In genomic region chr9:91419222-91420191, GRCh38 we compare ENCODE assay signal across 1 cellular context.
TF ChIP-seq lines count a peak whose summit lies in the region.

No MANE protein-coding gene starts in this region.

TF ChIP-seq in K562, 482 proteins besides CTCF, POLR2A, EP300 and RAD21 (continued from another document and continues in another):
- TF ChIP-seq EGR1 (conservative IDR thresholded peaks at IDR 0.05), result no peak
- 0 out of 2 replicates have a peak, but pooled peaks have one; percentile 24 for TF ChIP-seq MITF (IDR thresholded peaks at IDR 0.05)
- TF ChIP-seq HCFC1 (IDR thresholded peaks at IDR 0.05; ENCODE audit: low read depth, low read length), result no peak
- TF ChIP-seq KAT7 (CRISPR knock-in tag; IDR thresholded peaks at IDR 0.05; ENCODE audit: borderline replicate concordance), result 0 out of 2 replicates have a peak, but pooled peaks have one; percentile 42
- no peak for TF ChIP-seq ELK1 (CRISPR knock-in tag; IDR thresholded peaks at IDR 0.05)
- TF ChIP-seq KAT8 (IDR thresholded peaks at IDR 0.05; ENCODE audit: low read depth), result no peak
- no peak for TF ChIP-seq ZNF354B (CRISPR knock-in tag; IDR thresholded peaks at IDR 0.05)
- no peak for TF ChIP-seq HDAC3 (IDR thresholded peaks at IDR 0.05; ENCODE audit: borderline replicate concordance, partially characterized antibody)
- TF ChIP-seq RNF2 (IDR thresholded peaks at IDR 0.05), result peak; percentile 53; the same call in 1 of the 2 replicates
- no peak for TF ChIP-seq POLR2AphosphoS5 (IDR thresholded peaks at IDR 0.05; ENCODE audit: control insufficient read depth, insufficient read depth, low read depth, low read length)
- no peak for TF ChIP-seq RFX7 (CRISPR knock-in tag; IDR thresholded peaks at IDR 0.05)
- no peak for TF ChIP-seq BCLAF1 (IDR thresholded peaks at IDR 0.05; ENCODE audit: borderline replicate concordance in 1 of 2, control insufficient read depth in 1 of 2, low read depth in 2 of 2, low read length in 1 of 2)
- no peak for TF ChIP-seq ZNF24 (IDR thresholded peaks at IDR 0.05)
- TF ChIP-seq ZNF280A (IDR thresholded peaks at IDR 0.05; ENCODE audit: low read depth, partially characterized antibody), result no peak
- no peak for TF ChIP-seq USF1 (CRISPR knock-in tag; IDR thresholded peaks at IDR 0.05)
- TF ChIP-seq NONO (IDR thresholded peaks at IDR 0.05; ENCODE audit: low read depth in 2 of 2, low read length in 1 of 2), result no peak
- TF ChIP-seq ZNF583 (CRISPR knock-in tag; IDR thresholded peaks at IDR 0.05), result no peak
- TF ChIP-seq ZNF311 (CRISPR knock-in tag; IDR thresholded peaks at IDR 0.05), result peak; percentile 35; the same call in 1 of the 2 replicates
- TF ChIP-seq ZNF696 (CRISPR knock-in tag; conservative IDR thresholded peaks at IDR 0.05), result no peak
- TF ChIP-seq LCOR (CRISPR knock-in tag; IDR thresholded peaks at IDR 0.05), result peak; percentile 78
- no peak for TF ChIP-seq NR2F6 (CRISPR knock-in tag; IDR thresholded peaks at IDR 0.05)
- TF ChIP-seq PPARD (CRISPR knock-in tag; IDR thresholded peaks at IDR 0.05), result no peak
- TF ChIP-seq MAFF (IDR thresholded peaks at IDR 0.05; ENCODE audit: low read length), result no peak
- no peak for TF ChIP-seq TAF1 (IDR thresholded peaks at IDR 0.05; ENCODE audit: control insufficient read depth, extremely low read depth, insufficient read depth, low read length, severe bottlenecking)
- no peak for TF ChIP-seq SFPQ (IDR thresholded peaks at IDR 0.05; ENCODE audit: low read depth, low read length)
- 0 out of 4 replicates have a peak, but pooled peaks of 1 of the 2 experiments have one; percentile 12 for TF ChIP-seq MAZ (CRISPR knock-in tag; conservative IDR thresholded peaks at IDR 0.05 in 1 of 2, IDR thresholded peaks at IDR 0.05 in 1 of 2)
- no peak for TF ChIP-seq DDX20 (tag; IDR thresholded peaks at IDR 0.05; ENCODE audit: low read depth)
- no peak for TF ChIP-seq ILF3 (IDR thresholded peaks at IDR 0.05; ENCODE audit: borderline replicate concordance)
- no peak for TF ChIP-seq MTA1 (IDR thresholded peaks at IDR 0.05; ENCODE audit: borderline replicate concordance)
- no peak for TF ChIP-seq GTF2F1 (IDR thresholded peaks at IDR 0.05; ENCODE audit: low read depth, low read length)
- no peak for TF ChIP-seq NCOA6 (IDR thresholded peaks at IDR 0.05)
- TF ChIP-seq FOXA3 (CRISPR knock-in tag; conservative IDR thresholded peaks at IDR 0.05 in 1 of 2, IDR thresholded peaks at IDR 0.05 in 1 of 2), result no peak
- TF ChIP-seq PBX2 (CRISPR knock-in tag; IDR thresholded peaks at IDR 0.05; ENCODE audit: low read depth), result no peak
- TF ChIP-seq PBX2 (tag; conservative IDR thresholded peaks at IDR 0.05; ENCODE audit: low read depth), result 0 out of 2 replicates have a peak, but pooled peaks have one; percentile 12
- no peak for TF ChIP-seq E2F3 (CRISPR knock-in tag; IDR thresholded peaks at IDR 0.05)
- TF ChIP-seq RBFOX2 (IDR thresholded peaks at IDR 0.05; ENCODE audit: low read depth, low read length), result peak; percentile 11
- no peak for TF ChIP-seq RBM39 (optimal IDR thresholded peaks at IDR 0.05; ENCODE audit: low read depth, low read length)
- no peak for TF ChIP-seq BRCA1 (IDR thresholded peaks at IDR 0.05)
- no peak for TF ChIP-seq BRCA1 (CRISPR knock-in tag; IDR thresholded peaks at IDR 0.05)
- TF ChIP-seq CBFA2T3 (IDR thresholded peaks at IDR 0.05), result no peak
- no peak for TF ChIP-seq CBX3 (IDR thresholded peaks at IDR 0.05; ENCODE audit: borderline replicate concordance in 1 of 2, low read length in 2 of 2)
- TF ChIP-seq MYC (IDR thresholded peaks at IDR 0.05; ENCODE audit: low read depth, low read length), result peak; percentile 63
- TF ChIP-seq MYC (CRISPR knock-in tag; IDR thresholded peaks at IDR 0.05; ENCODE audit: borderline replicate concordance, low read depth), result no peak
- no peak for TF ChIP-seq GTF3C2 (IDR thresholded peaks at IDR 0.05; ENCODE audit: borderline replicate concordance, extremely low read depth, insufficient read length)
- no peak for TF ChIP-seq ZNF699 (CRISPR knock-in tag; IDR thresholded peaks at IDR 0.05; ENCODE audit: insufficient replicate concordance)
- TF ChIP-seq ELF2 (CRISPR knock-in tag; IDR thresholded peaks at IDR 0.05), result no peak
- no peak; the same call in 1 of the 2 replicates for TF ChIP-seq ZNF175 (CRISPR knock-in tag; IDR thresholded peaks at IDR 0.05; ENCODE audit: low read depth)
- no peak for TF ChIP-seq HDAC1 (IDR thresholded peaks at IDR 0.05)
- no peak for TF ChIP-seq SNRNP70 (optimal IDR thresholded peaks at IDR 0.05; ENCODE audit: low read depth, low read length)
- TF ChIP-seq ATF3 (IDR thresholded peaks at IDR 0.05), result peak; percentile 98
- TF ChIP-seq ATF3 (CRISPR knock-in tag; conservative IDR thresholded peaks at IDR 0.05), result peak; percentile 68; the same call in 1 of the 2 replicates
- TF ChIP-seq TOE1 (IDR thresholded peaks at IDR 0.05; ENCODE audit: borderline replicate concordance), result no peak; the same call in 1 of the 2 replicates
- TF ChIP-seq TOE1 (CRISPR knock-in tag; IDR thresholded peaks at IDR 0.05; ENCODE audit: borderline replicate concordance, low read depth), result no peak
